In the genomic region with DNA sequence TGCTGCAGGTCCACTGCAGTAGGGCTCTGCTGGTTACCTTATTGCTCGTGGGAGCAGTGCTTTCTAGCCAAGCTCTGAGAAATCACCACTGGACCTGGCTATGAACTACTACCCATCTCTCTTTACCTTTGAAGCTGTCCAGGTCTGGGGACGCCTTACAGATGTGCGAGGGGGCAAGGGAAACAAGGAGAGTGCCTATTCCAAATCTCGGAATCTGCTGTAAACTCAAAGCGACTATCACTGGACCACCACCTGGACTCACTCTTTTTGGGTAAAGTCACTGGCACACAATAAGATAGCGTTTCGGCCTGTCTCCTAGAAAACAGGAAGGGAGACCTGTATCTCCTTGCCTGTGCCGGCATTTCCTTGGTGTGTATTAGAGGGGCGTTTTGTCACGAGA, we compare ENCODE assay signal across 19 cellular contexts. TPM values are rescaled to one million over a fixed set of nuclear protein-coding genes. Genes with fewer than 3 reads are reported as not detected.
DNase-seq lines count a peak whose midpoint lies in the region; ATAC-seq and TF ChIP-seq lines count a peak whose summit lies in the region.
"Had no signal": no experiment of that assay in that cellular context is flagged by ENCODE, and none has a peak within 500 bp of the region (broad histone marks: within the 10 kb centered on the region; RNA-seq: fewer than 3 reads in every experiment).

No MANE protein-coding gene starts in this region.

- H3K4me1 Mint-ChIP-seq in IgD-negative memory B cell (peaks cover 24 to 33% (median 29%) of the 10 kb centered on the region in 3 donors), endothelial cell (ENCODE audit: unreplicated experiment) (peaks cover 61% of the 10 kb centered on the region)

- H3K4me1 ChIP-seq in osteoblast (ENCODE audit: insufficient read depth, low read length) (peaks cover 7% of the 10 kb centered on the region), upper lobe of right lung (peaks cover 28% of the 10 kb centered on the region)
- H3K4me1 ChIP-seq: SJCRH30 had no signal

- H3K4me3 Mint-ChIP-seq in IgD-negative memory B cell (peak overlapping the region in 3 of 4 donors; percentile 54 to 86 (median 55)), endothelial cell (ENCODE audit: unreplicated experiment) (peak overlapping the region; percentile 95)

- peaks cover 8% of the 10 kb centered on the region for H3K36me3 Mint-ChIP-seq in IgD-negative memory B cell
- H3K36me3 Mint-ChIP-seq in endothelial cell (ENCODE audit: low read depth, unreplicated experiment), result peaks cover 36% of the 10 kb centered on the region

- peaks cover 44% of the 10 kb centered on the region for H3K27me3 ChIP-seq in osteoblast (ENCODE audit: insufficient read depth, low read length)
- peaks cover 100% of the 10 kb centered on the region for H3K27me3 ChIP-seq in upper lobe of right lung
- H3K27me3 ChIP-seq: SJCRH30 had no signal

- H4K20me1 ChIP-seq in osteoblast (ENCODE audit: insufficient read depth, low read length), result no peaks in the 10 kb centered on the region

- H3K9me3 ChIP-seq in osteoblast (ENCODE audit: low read depth, low read length) (no peaks in the 10 kb centered on the region), upper lobe of right lung (no peaks in the 10 kb centered on the region)
- H3K9me3 ChIP-seq: ascending aorta, heart right ventricle, SJCRH30 had no signal

- H3K79me2 ChIP-seq in osteoblast (ENCODE audit: insufficient read depth, low read length), result peaks cover 19% of the 10 kb centered on the region

- H3K27me3 Mint-ChIP-seq in IgD-negative memory B cell, result peaks cover 79% of the 10 kb centered on the region
- peaks cover 27% of the 10 kb centered on the region for H3K27me3 Mint-ChIP-seq in endothelial cell (ENCODE audit: unreplicated experiment)

- intact Hi-C loops in upper lobe of right lung (cut with DNase I), result no loop called here

- H3K9me3 Mint-ChIP-seq in IgD-negative memory B cell (peaks cover 4 to 35% (median 16%) of the 10 kb centered on the region in 3 donors), endothelial cell (ENCODE audit: unreplicated experiment) (no peaks in the 10 kb centered on the region)

- no peak overlapping the region for H3K4me2 ChIP-seq in osteoblast (ENCODE audit: insufficient read depth, low read length)

- H3K27ac Mint-ChIP-seq in IgD-negative memory B cell, result peak overlapping the region; percentile 90 to 99 (median 97)
- peak overlapping the region; percentile 85 for H3K27ac Mint-ChIP-seq in endothelial cell (ENCODE audit: unreplicated experiment)

- no peak for ATAC-seq in upper lobe of right lung
- ATAC-seq: heart right ventricle, sciatic nerve had no signal

- DNase-seq in GM10266 (ENCODE audit: extremely low spot score) (peak; percentile 23), endothelial cell (ENCODE audit: low spot score) (no peak), osteoblast (ENCODE audit: insufficient read length, low spot score, missing footprints) (peak; percentile 27), SKM-1 (lab: John Stamatoyannopoulos, UW; ENCODE audit: unreplicated experiment) (no peak), GM19240 (ENCODE audit: insufficient read length, low spot score) (no peak), upper lobe of right lung (no peak)
- DNase-seq: activated effector memory CD4-positive, alpha-beta T cell treated with Interleukin-2 at 50 U/mL for 16 hours; DMS53; esophagus squamous epithelium; heart right ventricle; KBM-7; kidney glomerular epithelial cell; NCI-H526 treated with DMSO at 0.1 percent for 48 hours; occipital lobe; SJCRH30; tibial artery had no signal

- H3K36me3 ChIP-seq in osteoblast (ENCODE audit: insufficient read depth, low read length), result no peaks in the 10 kb centered on the region
- no peaks in the 10 kb centered on the region for H3K36me3 ChIP-seq in upper lobe of right lung
- H3K36me3 ChIP-seq: ascending aorta, esophagus squamous epithelium, tibial artery had no signal

- TF ChIP-seq CTCF in GM10266 (IDR thresholded peaks at IDR 0.05; ENCODE audit: control insufficient read depth, insufficient read depth, low read depth, missing control alignments), result no peak
- TF ChIP-seq CTCF in endothelial cell (IDR thresholded peaks at IDR 0.05; ENCODE audit: unreplicated experiment), result no peak
- no peak for TF ChIP-seq CTCF in osteoblast (IDR thresholded peaks at IDR 0.05; ENCODE audit: extremely low read depth, low read depth, low read length)
- TF ChIP-seq CTCF in upper lobe of right lung (IDR thresholded peaks at IDR 0.05), result no peak

- no peak overlapping the region for H3K4me3 ChIP-seq in osteoblast (ENCODE audit: insufficient read depth, low read length)
- no peak overlapping the region for H3K4me3 ChIP-seq in upper lobe of right lung
- H3K4me3 ChIP-seq: ascending aorta, SJCRH30, tibial artery had no signal

- H2AFZ ChIP-seq in osteoblast (ENCODE audit: low read length), result no peak overlapping the region

- H3K27ac ChIP-seq in osteoblast (ENCODE audit: low read depth, low read length) (no peak overlapping the region), upper lobe of right lung (no peak overlapping the region)
- H3K27ac ChIP-seq: ascending aorta, esophagus squamous epithelium, SJCRH30, tibial artery had no signal

RNA-seq across cellular contexts. Expression of a gene that starts 5.3 kb away (rescaled TPM):
- polyA plus RNA-seq in IgD-negative memory B cell, result 0.40 TPM
- total RNA-seq in endothelial cell (ENCODE audit: unreplicated experiment) (39.6 TPM), osteoblast (29.5 and 56.1 TPM in 2 replicates), upper lobe of right lung (24.4 TPM)

Comparison
In these comparisons a context has a peak if more than half of its experiments do, and no peak if none do; other contexts are left out.
1. DNase-seq: peak in GM10266 (single experiment) and osteoblast (single experiment); none in endothelial cell (single experiment), SKM-1 (single experiment), GM19240 (single experiment) and upper lobe of right lung (single experiment).